1 cellular context compared by ENCODE assay signal in the genomic region with DNA sequence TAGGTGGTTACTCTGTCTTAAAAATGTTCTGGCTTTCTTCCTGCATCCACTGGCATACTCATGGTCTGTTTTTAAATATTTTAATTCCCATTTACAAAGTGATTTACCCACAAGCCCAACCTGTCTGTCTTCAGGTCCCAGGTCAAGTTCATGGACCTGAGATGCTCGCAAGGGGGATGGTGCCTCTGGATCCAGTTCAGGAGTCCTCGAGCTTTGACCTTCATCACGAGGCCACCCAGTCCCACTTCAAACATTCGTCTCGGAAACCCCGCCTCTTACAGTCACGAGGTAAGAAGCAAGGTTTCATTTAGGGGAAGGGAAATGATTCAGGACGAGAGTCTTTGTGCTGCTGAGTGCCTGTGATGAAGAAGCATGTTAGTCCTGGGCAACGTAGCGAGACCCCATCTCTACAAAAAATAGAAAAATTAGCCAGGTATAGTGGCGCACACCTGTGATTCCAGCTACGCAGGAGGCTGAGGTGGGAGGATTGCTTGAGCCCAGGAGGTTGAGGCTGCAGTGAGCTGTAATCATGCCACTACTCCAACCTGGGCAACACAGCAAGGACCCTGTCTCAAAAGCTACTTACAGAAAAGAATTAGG.
A peak's percentile ranks its signal among the peaks of the same experiment; 100 is the strongest.
TF ChIP-seq lines count a peak whose summit lies in the region.

No MANE protein-coding gene starts in this region.

TF ChIP-seq in HepG2, 621 proteins besides CTCF, POLR2A, EP300 and RAD21 (continued from another document and continues in another):
- TF ChIP-seq, protein P1, sequence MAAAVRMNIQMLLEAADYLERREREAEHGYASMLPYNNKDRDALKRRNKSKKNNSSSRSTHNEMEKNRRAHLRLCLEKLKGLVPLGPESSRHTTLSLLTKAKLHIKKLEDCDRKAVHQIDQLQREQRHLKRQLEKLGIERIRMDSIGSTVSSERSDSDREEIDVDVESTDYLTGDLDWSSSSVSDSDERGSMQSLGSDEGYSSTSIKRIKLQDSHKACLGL (CRISPR knock-in tag; IDR thresholded peaks at IDR 0.05): no peak
- TF ChIP-seq SP4 (CRISPR knock-in tag; IDR thresholded peaks at IDR 0.05) (no peak), HOXD1 (CRISPR knock-in tag; IDR thresholded peaks at IDR 0.05) (no peak), ZSCAN25 (CRISPR knock-in tag; IDR thresholded peaks at IDR 0.05) (no peak), POGZ (CRISPR knock-in tag; IDR thresholded peaks at IDR 0.05) (peak; percentile 77), ZNF343 (CRISPR knock-in tag; IDR thresholded peaks at IDR 0.05) (no peak), SRF (IDR thresholded peaks at IDR 0.05; ENCODE audit: low read depth, low read length) (no peak), CHD2 (IDR thresholded peaks at IDR 0.05; ENCODE audit: low read depth, low read length) (no peak), ATF1 (CRISPR knock-in tag; IDR thresholded peaks at IDR 0.05) (no peak), ATM (IDR thresholded peaks at IDR 0.05; ENCODE audit: borderline replicate concordance) (no peak), PHF5A (CRISPR knock-in tag; IDR thresholded peaks at IDR 0.05; ENCODE audit: low read depth, unreplicated experiment) (peak; percentile 38), ZNF121 (CRISPR knock-in tag; IDR thresholded peaks at IDR 0.05) (peak; percentile 98), IRX3 (CRISPR knock-in tag; IDR thresholded peaks at IDR 0.05; ENCODE audit: borderline replicate concordance, low read depth) (no peak), ZNF788 (CRISPR knock-in tag; IDR thresholded peaks at IDR 0.05; ENCODE audit: borderline replicate concordance) (no peak), ZC3H13 (CRISPR knock-in tag; IDR thresholded peaks at IDR 0.05) (no peak), NAIF1 (CRISPR knock-in tag; IDR thresholded peaks at IDR 0.05; ENCODE audit: borderline replicate concordance) (no peak), ISL2 (CRISPR knock-in tag; IDR thresholded peaks at IDR 0.05) (no peak), ADNP (CRISPR knock-in tag; IDR thresholded peaks at IDR 0.05) (no peak)
- TF ChIP-seq, protein P2, sequence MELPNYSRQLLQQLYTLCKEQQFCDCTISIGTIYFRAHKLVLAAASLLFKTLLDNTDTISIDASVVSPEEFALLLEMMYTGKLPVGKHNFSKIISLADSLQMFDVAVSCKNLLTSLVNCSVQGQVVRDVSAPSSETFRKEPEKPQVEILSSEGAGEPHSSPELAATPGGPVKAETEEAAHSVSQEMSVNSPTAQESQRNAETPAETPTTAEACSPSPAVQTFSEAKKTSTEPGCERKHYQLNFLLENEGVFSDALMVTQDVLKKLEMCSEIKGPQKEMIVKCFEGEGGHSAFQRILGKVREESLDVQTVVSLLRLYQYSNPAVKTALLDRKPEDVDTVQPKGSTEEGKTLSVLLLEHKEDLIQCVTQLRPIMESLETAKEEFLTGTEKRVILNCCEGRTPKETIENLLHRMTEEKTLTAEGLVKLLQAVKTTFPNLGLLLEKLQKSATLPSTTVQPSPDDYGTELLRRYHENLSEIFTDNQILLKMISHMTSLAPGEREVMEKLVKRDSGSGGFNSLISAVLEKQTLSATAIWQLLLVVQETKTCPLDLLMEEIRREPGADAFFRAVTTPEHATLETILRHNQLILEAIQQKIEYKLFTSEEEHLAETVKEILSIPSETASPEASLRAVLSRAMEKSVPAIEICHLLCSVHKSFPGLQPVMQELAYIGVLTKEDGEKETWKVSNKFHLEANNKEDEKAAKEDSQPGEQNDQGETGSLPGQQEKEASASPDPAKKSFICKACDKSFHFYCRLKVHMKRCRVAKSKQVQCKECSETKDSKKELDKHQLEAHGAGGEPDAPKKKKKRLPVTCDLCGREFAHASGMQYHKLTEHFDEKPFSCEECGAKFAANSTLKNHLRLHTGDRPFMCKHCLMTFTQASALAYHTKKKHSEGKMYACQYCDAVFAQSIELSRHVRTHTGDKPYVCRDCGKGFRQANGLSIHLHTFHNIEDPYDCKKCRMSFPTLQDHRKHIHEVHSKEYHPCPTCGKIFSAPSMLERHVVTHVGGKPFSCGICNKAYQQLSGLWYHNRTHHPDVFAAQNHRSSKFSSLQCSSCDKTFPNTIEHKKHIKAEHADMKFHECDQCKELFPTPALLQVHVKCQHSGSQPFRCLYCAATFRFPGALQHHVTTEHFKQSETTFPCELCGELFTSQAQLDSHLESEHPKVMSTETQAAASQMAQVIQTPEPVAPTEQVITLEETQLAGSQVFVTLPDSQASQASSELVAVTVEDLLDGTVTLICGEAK (IDR thresholded peaks at IDR 0.05): no peak
- TF ChIP-seq, protein P2 (CRISPR knock-in tag; IDR thresholded peaks at IDR 0.05): no peak
- TF ChIP-seq, protein P3, sequence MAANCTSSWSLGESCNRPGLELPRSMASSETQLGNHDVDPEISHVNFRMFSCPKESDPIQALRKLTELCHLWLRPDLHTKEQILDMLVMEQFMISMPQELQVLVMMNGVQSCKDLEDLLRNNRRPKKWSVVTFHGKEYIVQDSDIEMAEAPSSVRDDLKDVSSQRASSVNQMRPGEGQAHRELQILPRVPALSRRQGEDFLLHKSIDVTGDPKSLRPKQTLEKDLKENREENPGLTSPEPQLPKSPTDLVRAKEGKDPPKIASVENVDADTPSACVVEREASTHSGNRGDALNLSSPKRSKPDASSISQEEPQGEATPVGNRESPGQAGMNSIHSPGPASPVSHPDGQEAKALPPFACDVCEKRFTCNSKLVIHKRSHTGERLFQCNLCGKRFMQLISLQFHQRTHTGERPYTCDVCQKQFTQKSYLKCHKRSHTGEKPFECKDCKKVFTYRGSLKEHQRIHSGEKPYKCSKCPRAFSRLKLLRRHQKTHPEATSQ (CRISPR knock-in tag; IDR thresholded peaks at IDR 0.05; ENCODE audit: borderline replicate concordance): peak; percentile 71; the same call in 1 of the 2 replicates
- TF ChIP-seq, protein P4, sequence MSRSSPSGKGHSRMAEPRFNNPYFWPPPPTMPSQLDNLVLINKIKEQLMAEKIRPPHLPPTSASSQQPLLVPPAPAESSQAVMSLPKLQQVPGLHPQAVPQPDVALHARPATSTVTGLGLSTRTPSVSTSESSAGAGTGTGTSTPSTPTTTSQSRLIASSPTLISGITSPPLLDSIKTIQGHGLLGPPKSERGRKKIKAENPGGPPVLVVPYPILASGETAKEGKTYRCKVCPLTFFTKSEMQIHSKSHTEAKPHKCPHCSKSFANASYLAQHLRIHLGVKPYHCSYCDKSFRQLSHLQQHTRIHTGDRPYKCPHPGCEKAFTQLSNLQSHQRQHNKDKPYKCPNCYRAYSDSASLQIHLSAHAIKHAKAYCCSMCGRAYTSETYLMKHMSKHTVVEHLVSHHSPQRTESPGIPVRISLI (CRISPR knock-in tag; IDR thresholded peaks at IDR 0.05; ENCODE audit: borderline replicate concordance): no peak
- TF ChIP-seq, protein P5, sequence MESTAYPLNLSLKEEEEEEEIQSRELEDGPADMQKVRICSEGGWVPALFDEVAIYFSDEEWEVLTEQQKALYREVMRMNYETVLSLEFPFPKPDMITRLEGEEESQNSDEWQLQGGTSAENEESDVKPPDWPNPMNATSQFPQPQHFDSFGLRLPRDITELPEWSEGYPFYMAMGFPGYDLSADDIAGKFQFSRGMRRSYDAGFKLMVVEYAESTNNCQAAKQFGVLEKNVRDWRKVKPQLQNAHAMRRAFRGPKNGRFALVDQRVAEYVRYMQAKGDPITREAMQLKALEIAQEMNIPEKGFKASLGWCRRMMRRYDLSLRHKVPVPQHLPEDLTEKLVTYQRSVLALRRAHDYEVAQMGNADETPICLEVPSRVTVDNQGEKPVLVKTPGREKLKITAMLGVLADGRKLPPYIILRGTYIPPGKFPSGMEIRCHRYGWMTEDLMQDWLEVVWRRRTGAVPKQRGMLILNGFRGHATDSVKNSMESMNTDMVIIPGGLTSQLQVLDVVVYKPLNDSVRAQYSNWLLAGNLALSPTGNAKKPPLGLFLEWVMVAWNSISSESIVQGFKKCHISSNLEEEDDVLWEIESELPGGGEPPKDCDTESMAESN (CRISPR knock-in tag; conservative IDR thresholded peaks at IDR 0.05): 0 out of 2 replicates have a peak, but pooled peaks have one; percentile 21
- TF ChIP-seq, protein P6, sequence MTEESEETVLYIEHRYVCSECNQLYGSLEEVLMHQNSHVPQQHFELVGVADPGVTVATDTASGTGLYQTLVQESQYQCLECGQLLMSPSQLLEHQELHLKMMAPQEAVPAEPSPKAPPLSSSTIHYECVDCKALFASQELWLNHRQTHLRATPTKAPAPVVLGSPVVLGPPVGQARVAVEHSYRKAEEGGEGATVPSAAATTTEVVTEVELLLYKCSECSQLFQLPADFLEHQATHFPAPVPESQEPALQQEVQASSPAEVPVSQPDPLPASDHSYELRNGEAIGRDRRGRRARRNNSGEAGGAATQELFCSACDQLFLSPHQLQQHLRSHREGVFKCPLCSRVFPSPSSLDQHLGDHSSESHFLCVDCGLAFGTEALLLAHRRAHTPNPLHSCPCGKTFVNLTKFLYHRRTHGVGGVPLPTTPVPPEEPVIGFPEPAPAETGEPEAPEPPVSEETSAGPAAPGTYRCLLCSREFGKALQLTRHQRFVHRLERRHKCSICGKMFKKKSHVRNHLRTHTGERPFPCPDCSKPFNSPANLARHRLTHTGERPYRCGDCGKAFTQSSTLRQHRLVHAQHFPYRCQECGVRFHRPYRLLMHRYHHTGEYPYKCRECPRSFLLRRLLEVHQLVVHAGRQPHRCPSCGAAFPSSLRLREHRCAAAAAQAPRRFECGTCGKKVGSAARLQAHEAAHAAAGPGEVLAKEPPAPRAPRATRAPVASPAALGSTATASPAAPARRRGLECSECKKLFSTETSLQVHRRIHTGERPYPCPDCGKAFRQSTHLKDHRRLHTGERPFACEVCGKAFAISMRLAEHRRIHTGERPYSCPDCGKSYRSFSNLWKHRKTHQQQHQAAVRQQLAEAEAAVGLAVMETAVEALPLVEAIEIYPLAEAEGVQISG (CRISPR knock-in tag; IDR thresholded peaks at IDR 0.05): peak; percentile 84
- TF ChIP-seq, protein P7, sequence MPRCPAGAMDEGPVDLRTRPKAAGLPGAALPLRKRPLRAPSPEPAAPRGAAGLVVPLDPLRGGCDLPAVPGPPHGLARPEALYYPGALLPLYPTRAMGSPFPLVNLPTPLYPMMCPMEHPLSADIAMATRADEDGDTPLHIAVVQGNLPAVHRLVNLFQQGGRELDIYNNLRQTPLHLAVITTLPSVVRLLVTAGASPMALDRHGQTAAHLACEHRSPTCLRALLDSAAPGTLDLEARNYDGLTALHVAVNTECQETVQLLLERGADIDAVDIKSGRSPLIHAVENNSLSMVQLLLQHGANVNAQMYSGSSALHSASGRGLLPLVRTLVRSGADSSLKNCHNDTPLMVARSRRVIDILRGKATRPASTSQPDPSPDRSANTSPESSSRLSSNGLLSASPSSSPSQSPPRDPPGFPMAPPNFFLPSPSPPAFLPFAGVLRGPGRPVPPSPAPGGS (CRISPR knock-in tag; IDR thresholded peaks at IDR 0.05): no peak
- TF ChIP-seq, protein P8, sequence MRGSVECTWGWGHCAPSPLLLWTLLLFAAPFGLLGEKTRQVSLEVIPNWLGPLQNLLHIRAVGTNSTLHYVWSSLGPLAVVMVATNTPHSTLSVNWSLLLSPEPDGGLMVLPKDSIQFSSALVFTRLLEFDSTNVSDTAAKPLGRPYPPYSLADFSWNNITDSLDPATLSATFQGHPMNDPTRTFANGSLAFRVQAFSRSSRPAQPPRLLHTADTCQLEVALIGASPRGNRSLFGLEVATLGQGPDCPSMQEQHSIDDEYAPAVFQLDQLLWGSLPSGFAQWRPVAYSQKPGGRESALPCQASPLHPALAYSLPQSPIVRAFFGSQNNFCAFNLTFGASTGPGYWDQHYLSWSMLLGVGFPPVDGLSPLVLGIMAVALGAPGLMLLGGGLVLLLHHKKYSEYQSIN (CRISPR knock-in tag; IDR thresholded peaks at IDR 0.05; ENCODE audit: borderline replicate concordance): no peak
- TF ChIP-seq, protein P9, sequence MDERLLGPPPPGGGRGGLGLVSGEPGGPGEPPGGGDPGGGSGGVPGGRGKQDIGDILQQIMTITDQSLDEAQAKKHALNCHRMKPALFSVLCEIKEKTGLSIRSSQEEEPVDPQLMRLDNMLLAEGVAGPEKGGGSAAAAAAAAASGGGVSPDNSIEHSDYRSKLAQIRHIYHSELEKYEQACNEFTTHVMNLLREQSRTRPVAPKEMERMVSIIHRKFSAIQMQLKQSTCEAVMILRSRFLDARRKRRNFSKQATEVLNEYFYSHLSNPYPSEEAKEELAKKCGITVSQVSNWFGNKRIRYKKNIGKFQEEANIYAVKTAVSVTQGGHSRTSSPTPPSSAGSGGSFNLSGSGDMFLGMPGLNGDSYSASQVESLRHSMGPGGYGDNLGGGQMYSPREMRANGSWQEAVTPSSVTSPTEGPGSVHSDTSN (CRISPR knock-in tag; IDR thresholded peaks at IDR 0.05): no peak
